Comparison of ENCODE assay signal across 16 cellular contexts in genomic region chr4:26073886-26074560, GRCh38.
DNase-seq lines count a peak whose midpoint lies in the region; ATAC-seq and TF ChIP-seq lines count a peak whose summit lies in the region.
"Had no signal": no experiment of that assay in that cellular context is flagged by ENCODE, and none has a peak within 500 bp of the region (broad histone marks: within the 10 kb centered on the region; RNA-seq: fewer than 3 reads in every experiment).

No MANE protein-coding gene starts in this region.

- H3K36me3 ChIP-seq in breast epithelium, result no peaks in the 10 kb centered on the region
- no peaks in the 10 kb centered on the region for H3K36me3 ChIP-seq in mammary epithelial cell (ENCODE audit: insufficient read depth, low read length)
- H3K36me3 ChIP-seq in left lung, result no peaks in the 10 kb centered on the region
- no peaks in the 10 kb centered on the region for H3K36me3 ChIP-seq in suprapubic skin

- in situ Hi-C loops in mammary epithelial cell (cut with MboI; ENCODE audit: low sequenced_read_pairs in 2 of 2), result loop anchor here in 1 of 2 donors (5.0 kb wide), 1 partner anchor 338 kb away; no protein-coding TSS in a partner anchor

- TF ChIP-seq POLR2A in breast epithelium (IDR thresholded peaks at IDR 0.05) (no peak), suprapubic skin (IDR thresholded peaks at IDR 0.05) (no peak)

- H3K9me3 ChIP-seq in breast epithelium (no peaks in the 10 kb centered on the region), mammary epithelial cell (replicated peaks; ENCODE audit: insufficient read depth, low read length) (no peaks in the 10 kb centered on the region), left lung (no peaks in the 10 kb centered on the region), suprapubic skin (no peaks in the 10 kb centered on the region)
- H3K9me3 ChIP-seq: SK-N-SH, testis had no signal

- H3K36me3 Mint-ChIP-seq in activated CD8-positive, alpha-beta T cell treated with anti-CD3 and anti-CD28 coated beads for 36 hours (ENCODE audit: low read depth), result peaks cover 23% of the 10 kb centered on the region

- intact Hi-C loops in breast epithelium (cut with DNase I; ENCODE audit: low total_unique reads) (loop anchor here (2.0 kb wide), 1 partner anchor 53 kb away; no protein-coding TSS in a partner anchor), mammary epithelial cell (cut with micrococcal nuclease) (loop anchor here (10.0 kb wide), 1 partner anchor 651 kb away; no protein-coding TSS in a partner anchor), left lung (cut with DNase I) (no loop called here)
- intact Hi-C loops in activated CD8-positive, alpha-beta T cell treated with anti-CD3 and anti-CD28 coated beads for 36 hours (cut with micrococcal nuclease), result loop anchor here (1.0 to 2.0 kb wide), 2 partner anchors 123 to 245 kb away; no protein-coding TSS in a partner anchor

- DNase-seq in breast epithelium (ENCODE audit: low spot score in 2 of 2) (no peak), mammary epithelial cell (no peak), left lung (no peak), suprapubic skin (ENCODE audit: low spot score in 2 of 2) (no peak), NCI-H1105 (lab: John Stamatoyannopoulos, UW) (no peak), NCI-H1694 treated with DMSO at 0.1 percent for 48 hours (lab: John Stamatoyannopoulos, UW) (no peak)
- DNase-seq in activated CD8-positive, alpha-beta T cell treated with anti-CD3 and anti-CD28 coated beads for 36 hours, result peak; percentile 55
- DNase-seq: glutamatergic neuron, HCEC 1CT, kidney glomerular epithelial cell, NCI-H1417 treated with DMSO at 0.1 percent for 48 hours, NCI-H510A treated with DMSO at 0.1 percent for 48 hours, SK-N-SH, testis had no signal

- dilution Hi-C loops in mammary epithelial cell (cut with HindIII; ENCODE audit: low sequenced_read_pairs), result no loop called here

- no peak overlapping the region for H3K4me2 ChIP-seq in mammary epithelial cell (ENCODE audit: insufficient read depth, low read depth, low read length)
- H3K4me2 ChIP-seq: SK-N-SH had no signal

- peaks cover 6% of the 10 kb centered on the region for H3K27me3 Mint-ChIP-seq in activated CD8-positive, alpha-beta T cell treated with anti-CD3 and anti-CD28 coated beads for 36 hours

- WGBS in mammary epithelial cell (ENCODE audit: low coverage, missing lambda C conversion rate), result 80% methylated on average over 5 of the region's 6 CpGs
- 91% methylated on average over 6 of the region's 6 CpGs for WGBS in suprapubic skin

- H3K27me3 ChIP-seq in breast epithelium (no peaks in the 10 kb centered on the region), mammary epithelial cell (ENCODE audit: insufficient read depth, low read length) (no peaks in the 10 kb centered on the region), left lung (no peaks in the 10 kb centered on the region), suprapubic skin (no peaks in the 10 kb centered on the region)
- H3K27me3 ChIP-seq: testis had no signal

- BruUV-seq in mammary epithelial cell (replicated peaks; lab: Mats Ljungman, UMichigan), result no TSS peak

- no peak overlapping the region for H2AFZ ChIP-seq in mammary epithelial cell (ENCODE audit: low read depth, low read length)

- peak overlapping the region; percentile 1 for H3K4me3 Mint-ChIP-seq in activated CD8-positive, alpha-beta T cell treated with anti-CD3 and anti-CD28 coated beads for 36 hours
- H3K4me3 Mint-ChIP-seq: WTC11 had no signal

- no peaks in the 10 kb centered on the region for H3K4me1 ChIP-seq in breast epithelium
- no peaks in the 10 kb centered on the region for H3K4me1 ChIP-seq in mammary epithelial cell (ENCODE audit: insufficient read depth, low read length)
- peaks cover 0 to 70% of the 10 kb centered on the region in 2 donors for H3K4me1 ChIP-seq in left lung
- peaks cover 11% of the 10 kb centered on the region for H3K4me1 ChIP-seq in suprapubic skin
- H3K4me1 ChIP-seq: testis had no signal

- no peaks in the 10 kb centered on the region for H3K79me2 ChIP-seq in mammary epithelial cell (ENCODE audit: insufficient read depth, low read length)

- no peak overlapping the region for H3K9ac ChIP-seq in mammary epithelial cell (ENCODE audit: insufficient read depth, low read length)
- H3K9ac ChIP-seq: SK-N-SH had no signal

- peaks cover 60% of the 10 kb centered on the region for H3K4me1 Mint-ChIP-seq in activated CD8-positive, alpha-beta T cell treated with anti-CD3 and anti-CD28 coated beads for 36 hours (ENCODE audit: low read depth)

- TF ChIP-seq EP300 in suprapubic skin (IDR thresholded peaks at IDR 0.05), result no peak

- H3K27ac ChIP-seq in breast epithelium, result peak overlapping the region; percentile 13 to 41
- no peak overlapping the region for H3K27ac ChIP-seq in mammary epithelial cell (ENCODE audit: insufficient read depth, low read depth, low read length)
- H3K27ac ChIP-seq in left lung, result peak overlapping the region; percentile 66 to 97
- H3K27ac ChIP-seq in suprapubic skin, result peak overlapping the region; percentile 24
- H3K27ac ChIP-seq: testis had no signal

- TF ChIP-seq CTCF in breast epithelium (IDR thresholded peaks at IDR 0.05) (no peak), mammary epithelial cell (conservative IDR thresholded peaks at IDR 0.05 in 1 of 2, IDR thresholded peaks at IDR 0.05 in 1 of 2; ENCODE audit: extremely low read depth in 1 of 2, insufficient read depth in 1 of 2, low read depth in 1 of 2, low read length in 2 of 2) (no peak), left lung (IDR thresholded peaks at IDR 0.05) (no peak), suprapubic skin (IDR thresholded peaks at IDR 0.05) (no peak)
- TF ChIP-seq CTCF in activated CD8-positive, alpha-beta T cell treated with anti-CD3 and anti-CD28 coated beads for 36 hours (IDR thresholded peaks at IDR 0.05), result no peak

- CTCF ChIA-PET in mammary epithelial cell (lab: Charles Lee; ENCODE audit: low non-redundant PET), result no interaction called here
- CTCF ChIA-PET in activated CD8-positive, alpha-beta T cell treated with anti-CD3 and anti-CD28 coated beads for 36 hours (lab: Charles Lee), result interaction anchor here (0.8 to 3.4 kb wide), 5 partner anchors 10 to 257 kb away, joined by 3 to 19 read pairs (median 12); no protein-coding TSS in a partner anchor

- H3K27ac Mint-ChIP-seq in activated CD8-positive, alpha-beta T cell treated with anti-CD3 and anti-CD28 coated beads for 36 hours, result peak overlapping the region; percentile 86
- H3K27ac Mint-ChIP-seq: WTC11 had no signal

- peak; percentile 14 for ATAC-seq in activated CD8-positive, alpha-beta T cell treated with anti-CD3 and anti-CD28 coated beads for 36 hours
- ATAC-seq in left lung (no peak), HG02885 (IDR thresholded peaks at IDR 0.05; ENCODE audit: poor library complexity, unreplicated experiment) (no peak)
- ATAC-seq: WTC11 had no signal

- H4K20me1 ChIP-seq in mammary epithelial cell (ENCODE audit: insufficient read depth, low read length), result no peaks in the 10 kb centered on the region

- H3K9me3 Mint-ChIP-seq in activated CD8-positive, alpha-beta T cell treated with anti-CD3 and anti-CD28 coated beads for 36 hours, result peaks cover 23% of the 10 kb centered on the region

- POLR2A ChIA-PET in activated CD8-positive, alpha-beta T cell treated with anti-CD3 and anti-CD28 coated beads for 36 hours (lab: Charles Lee), result interaction anchor here (0.8 to 2.8 kb wide), 6 partner anchors 9 to 246 kb away, joined by 3 to 16 read pairs (median 4); partner anchors contain the start of gene RBPJ

- H3K4me3 ChIP-seq in breast epithelium, result no peak overlapping the region
- no peak overlapping the region for H3K4me3 ChIP-seq in mammary epithelial cell (replicated peaks in 1 of 3; ENCODE audit: insufficient read depth in 1 of 3, low read depth in 2 of 3, low read length in 3 of 3)
- H3K4me3 ChIP-seq in left lung, result no peak overlapping the region
- no peak overlapping the region for H3K4me3 ChIP-seq in suprapubic skin
- H3K4me3 ChIP-seq: testis had no signal

Comparison
In these comparisons a context has a peak if more than half of its experiments do, and no peak if none do; other contexts are left out.
1. intact Hi-C loops: an anchor here in breast epithelium (2.0 kb wide), mammary epithelial cell (10.0 kb wide) and activated CD8-positive, alpha-beta T cell treated with anti-CD3 and anti-CD28 coated beads for 36 hours (1.0 to 2.0 kb wide); none called in left lung.